Comparison of ENCODE assay signal across 1 cellular context in genomic region chr16:27547134-27547533, GRCh38.
TF ChIP-seq lines count a peak whose summit lies in the region.

No MANE protein-coding gene starts in this region.

TF ChIP-seq in HepG2, 621 proteins besides CTCF, POLR2A, EP300 and RAD21 (continued from another document):
- TF ChIP-seq, protein P1, sequence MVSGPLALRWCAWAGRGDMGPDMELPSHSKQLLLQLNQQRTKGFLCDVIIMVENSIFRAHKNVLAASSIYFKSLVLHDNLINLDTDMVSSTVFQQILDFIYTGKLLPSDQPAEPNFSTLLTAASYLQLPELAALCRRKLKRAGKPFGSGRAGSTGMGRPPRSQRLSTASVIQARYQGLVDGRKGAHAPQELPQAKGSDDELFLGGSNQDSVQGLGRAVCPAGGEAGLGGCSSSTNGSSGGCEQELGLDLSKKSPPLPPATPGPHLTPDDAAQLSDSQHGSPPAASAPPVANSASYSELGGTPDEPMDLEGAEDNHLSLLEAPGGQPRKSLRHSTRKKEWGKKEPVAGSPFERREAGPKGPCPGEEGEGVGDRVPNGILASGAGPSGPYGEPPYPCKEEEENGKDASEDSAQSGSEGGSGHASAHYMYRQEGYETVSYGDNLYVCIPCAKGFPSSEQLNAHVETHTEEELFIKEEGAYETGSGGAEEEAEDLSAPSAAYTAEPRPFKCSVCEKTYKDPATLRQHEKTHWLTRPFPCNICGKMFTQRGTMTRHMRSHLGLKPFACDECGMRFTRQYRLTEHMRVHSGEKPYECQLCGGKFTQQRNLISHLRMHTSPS (CRISPR knock-in tag; IDR thresholded peaks at IDR 0.05; ENCODE audit: low read depth): no peak
- no peak for TF ChIP-seq BORCS8-MEF2B (CRISPR knock-in tag; IDR thresholded peaks at IDR 0.05)
- no peak for TF ChIP-seq MLXIP (CRISPR knock-in tag; IDR thresholded peaks at IDR 0.05; ENCODE audit: borderline replicate concordance)
- TF ChIP-seq, protein P2, sequence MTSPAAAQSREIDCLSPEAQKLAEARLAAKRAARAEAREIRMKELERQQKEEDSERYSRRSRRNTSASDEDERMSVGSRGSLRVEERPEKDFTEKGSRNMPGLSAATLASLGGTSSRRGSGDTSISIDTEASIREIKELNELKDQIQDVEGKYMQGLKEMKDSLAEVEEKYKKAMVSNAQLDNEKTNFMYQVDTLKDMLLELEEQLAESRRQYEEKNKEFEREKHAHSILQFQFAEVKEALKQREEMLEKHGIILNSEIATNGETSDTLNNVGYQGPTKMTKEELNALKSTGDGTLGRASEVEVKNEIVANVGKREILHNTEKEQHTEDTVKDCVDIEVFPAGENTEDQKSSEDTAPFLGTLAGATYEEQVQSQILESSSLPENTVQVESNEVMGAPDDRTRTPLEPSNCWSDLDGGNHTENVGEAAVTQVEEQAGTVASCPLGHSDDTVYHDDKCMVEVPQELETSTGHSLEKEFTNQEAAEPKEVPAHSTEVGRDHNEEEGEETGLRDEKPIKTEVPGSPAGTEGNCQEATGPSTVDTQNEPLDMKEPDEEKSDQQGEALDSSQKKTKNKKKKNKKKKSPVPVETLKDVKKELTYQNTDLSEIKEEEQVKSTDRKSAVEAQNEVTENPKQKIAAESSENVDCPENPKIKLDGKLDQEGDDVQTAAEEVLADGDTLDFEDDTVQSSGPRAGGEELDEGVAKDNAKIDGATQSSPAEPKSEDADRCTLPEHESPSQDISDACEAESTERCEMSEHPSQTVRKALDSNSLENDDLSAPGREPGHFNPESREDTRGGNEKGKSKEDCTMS (CRISPR knock-in tag; conservative IDR thresholded peaks at IDR 0.05): no peak
- TF ChIP-seq ZNF570 (CRISPR knock-in tag; IDR thresholded peaks at IDR 0.05; ENCODE audit: borderline replicate concordance): no peak
